ENCODE assay signal across 2 cellular contexts in genomic region chr1:180151508-180151907, GRCh38.
A peak's percentile ranks its signal among the peaks of the same experiment; 100 is the strongest.
TF ChIP-seq lines count a peak whose summit lies in the region.

No MANE protein-coding gene starts in this region.

TF ChIP-seq in A549, 52 proteins besides CTCF, POLR2A, EP300 and RAD21 (continued from another document):
- 0 out of 2 replicates have a peak, but pooled peaks have one; percentile 54 for TF ChIP-seq FOSL2 (IDR thresholded peaks at IDR 0.05)
- TF ChIP-seq FOSL2 (CRISPR knock-in tag; IDR thresholded peaks at IDR 0.05), result peak; percentile 54
- TF ChIP-seq, protein P1, sequence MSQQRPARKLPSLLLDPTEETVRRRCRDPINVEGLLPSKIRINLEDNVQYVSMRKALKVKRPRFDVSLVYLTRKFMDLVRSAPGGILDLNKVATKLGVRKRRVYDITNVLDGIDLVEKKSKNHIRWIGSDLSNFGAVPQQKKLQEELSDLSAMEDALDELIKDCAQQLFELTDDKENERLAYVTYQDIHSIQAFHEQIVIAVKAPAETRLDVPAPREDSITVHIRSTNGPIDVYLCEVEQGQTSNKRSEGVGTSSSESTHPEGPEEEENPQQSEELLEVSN (IDR thresholded peaks at IDR 0.05; ENCODE audit: borderline replicate concordance, low read depth), result 0 out of 2 replicates have a peak, but pooled peaks have one; percentile 19
- TF ChIP-seq GATA3 (IDR thresholded peaks at IDR 0.05; ENCODE audit: borderline replicate concordance), result peak; percentile 46; the same call in 1 of the 2 replicates
- TF ChIP-seq CHD2 (IDR thresholded peaks at IDR 0.05; ENCODE audit: low read length, partially characterized antibody), result no peak
- no peak for TF ChIP-seq HEYL (CRISPR knock-in tag; IDR thresholded peaks at IDR 0.05)
- no peak for TF ChIP-seq ESRRA (IDR thresholded peaks at IDR 0.05; ENCODE audit: borderline replicate concordance, low read length)
- TF ChIP-seq ATOH8 (CRISPR knock-in tag; IDR thresholded peaks at IDR 0.05; ENCODE audit: low read depth), result no peak
- peak; percentile 48; the same call in 1 of the 2 replicates for TF ChIP-seq JUNB (IDR thresholded peaks at IDR 0.05)

TF ChIP-seq in HCT116, 20 proteins besides CTCF, POLR2A, EP300 and RAD21:
- peak; percentile 40; the same call in 1 of the 2 replicates for TF ChIP-seq FOSL1 (IDR thresholded peaks at IDR 0.05; ENCODE audit: low read depth)
- no peak for TF ChIP-seq POLR2AphosphoS5 (IDR thresholded peaks at IDR 0.05; ENCODE audit: low read depth, low read length)
